In genomic region chrY:13704039-13704930, GRCh38 we compare ENCODE assay signal across 8 cellular contexts. TPM values are rescaled to one million over a fixed set of nuclear protein-coding genes. Genes with fewer than 3 reads are reported as not detected.
DNase-seq lines count a peak whose midpoint lies in the region; FAIRE-seq and TF ChIP-seq lines count a peak whose summit lies in the region.

No MANE protein-coding gene starts in this region.

- no peaks in the 10 kb centered on the region for H3K9me3 Mint-ChIP-seq in endothelial cell (ENCODE audit: unreplicated experiment)

- TF ChIP-seq CTCF in endothelial cell (IDR thresholded peaks at IDR 0.05; ENCODE audit: unreplicated experiment) (no peak), coronary artery (IDR thresholded peaks at IDR 0.05) (no peak)

- H3K27me3 Mint-ChIP-seq in endothelial cell (ENCODE audit: unreplicated experiment) = peaks cover 2% of the 10 kb centered on the region

- H3K4me1 Mint-ChIP-seq in endothelial cell (ENCODE audit: unreplicated experiment) = no peaks in the 10 kb centered on the region

- H3K27ac ChIP-seq in coronary artery = no peak overlapping the region

- peak overlapping the region; percentile 95 for H3K4me3 Mint-ChIP-seq in endothelial cell (ENCODE audit: unreplicated experiment)

- FAIRE-seq in GM18507 (lab: Jason Lieb, UNC) = peak; percentile 52

- H3K27ac Mint-ChIP-seq in endothelial cell (ENCODE audit: unreplicated experiment) = peak overlapping the region; percentile 97

- DNase-seq in GM18507 (ENCODE audit: extremely low spot score, insufficient read length, low read depth) = no peak
- peak; percentile 5 for DNase-seq in NCI-H526 treated with DMSO at 0.1 percent for 48 hours (lab: John Stamatoyannopoulos, UW)
- peak; percentile 31 for DNase-seq in endothelial cell (ENCODE audit: low spot score)
- peak; percentile 45 for DNase-seq in pons (ENCODE audit: low spot score)
- DNase-seq in central memory CD4-positive, alpha-beta T cell = no peak
- DNase-seq in coronary artery (ENCODE audit: low spot score) = no peak
- DNase-seq in COLO668 (lab: John Stamatoyannopoulos, UW; ENCODE audit: unreplicated experiment) = no peak
- DNase-seq in mucosa of gallbladder (ENCODE audit: low spot score) = no peak

- H3K4me3 ChIP-seq in coronary artery = no peak overlapping the region

- no peaks in the 10 kb centered on the region for H3K36me3 Mint-ChIP-seq in endothelial cell (ENCODE audit: low read depth, unreplicated experiment)

RNA-seq across cellular contexts. Expression of gene TMSB4Y, which starts 0.6 kb away (rescaled TPM):
- total RNA-seq in endothelial cell (ENCODE audit: unreplicated experiment) (4.2 TPM), mucosa of gallbladder (not detected)

Comparison
In these comparisons a context has a peak if more than half of its experiments do, and no peak if none do; other contexts are left out.
1. DNase-seq: peak in NCI-H526 treated with DMSO at 0.1 percent for 48 hours (single experiment), endothelial cell (single experiment) and pons (single experiment); none in GM18507 (single experiment), central memory CD4-positive, alpha-beta T cell (single experiment), coronary artery (single experiment), COLO668 (single experiment) and mucosa of gallbladder (single experiment).